20 cellular contexts compared by ENCODE assay signal in genomic region chr9:105219291-105219805, GRCh38. TPM values are rescaled to one million over a fixed set of nuclear protein-coding genes. Genes with fewer than 3 reads are reported as not detected.
A peak's percentile ranks its signal among the peaks of the same experiment; 100 is the strongest.
DNase-seq lines count a peak whose midpoint lies in the region; ATAC-seq and TF ChIP-seq lines count a peak whose summit lies in the region.
"Had no signal": no experiment of that assay in that cellular context is flagged by ENCODE, and none has a peak within 500 bp of the region (broad histone marks: within the 10 kb centered on the region; RNA-seq: fewer than 3 reads in every experiment).

No MANE protein-coding gene starts in this region.

- no peak overlapping the region for H3K4me3 ChIP-seq in breast epithelium
- no peak overlapping the region for H3K4me3 ChIP-seq in upper lobe of right lung
- H3K4me3 ChIP-seq: A549, BLaER1, GM12878, K562 had no signal

- TF ChIP-seq POLR2A in breast epithelium (IDR thresholded peaks at IDR 0.05), result no peak

- no peak overlapping the region for H3K27ac Mint-ChIP-seq in MCF 10A (ENCODE audit: low read depth, unreplicated experiment)
- H3K27ac Mint-ChIP-seq: CD4-positive, alpha-beta T cell had no signal

- H3K36me3 ChIP-seq in breast epithelium (no peaks in the 10 kb centered on the region), upper lobe of right lung (no peaks in the 10 kb centered on the region)
- H3K36me3 ChIP-seq: BLaER1 had no signal

- BruUV-seq in MCF 10A (replicated peaks; lab: Mats Ljungman, UMichigan), result no TSS peak

- POLR2A ChIA-PET in MCF 10A (lab: Yijun Ruan, JAX), result interaction anchor here (0.6 to 1.4 kb wide), 4 partner anchors 9 to 125 kb away, joined by 3 to 4 read pairs (median 4); partner anchors contain the start of gene SLC44A1

- no peak overlapping the region for H3K27ac ChIP-seq in breast epithelium
- H3K27ac ChIP-seq in upper lobe of right lung, result no peak overlapping the region
- H3K27ac ChIP-seq: A549, BLaER1 had no signal

- peaks cover 15% of the 10 kb centered on the region for H3K4me1 Mint-ChIP-seq in MCF 10A (ENCODE audit: insufficient read depth, unreplicated experiment)

- no peak for ATAC-seq in GM21447 (IDR thresholded peaks at IDR 0.05; ENCODE audit: unreplicated experiment)
- ATAC-seq in upper lobe of right lung, result no peak
- ATAC-seq in GM21825 (IDR thresholded peaks at IDR 0.05; ENCODE audit: unreplicated experiment), result no peak
- ATAC-seq: A549, GM12878, K562, PC-3 had no signal

- H3K9me3 Mint-ChIP-seq in MCF 10A (ENCODE audit: unreplicated experiment), result peaks cover 22% of the 10 kb centered on the region

- DNase-seq in MCF 10A (ENCODE audit: unreplicated experiment) (peak; percentile 26), breast epithelium (ENCODE audit: low spot score in 2 of 2) (no peak), LHCN-M2 (ENCODE audit: low read depth) (peak; percentile 77), hepatic stellate cell (ENCODE audit: low spot score) (peak; percentile 45), upper lobe of right lung (no peak)
- DNase-seq: CD4-positive, alpha-beta T cell; NCI-H1092; NCI-H2029; NCI-H2171; NCI-H446; NCI-H526; PC-3; SHP77; T-helper 2 cell had no signal

- no peaks in the 10 kb centered on the region for H3K36me3 Mint-ChIP-seq in MCF 10A (ENCODE audit: insufficient read depth, unreplicated experiment)

- intact Hi-C loops in MCF 10A (cut with micrococcal nuclease), result no loop called here
- intact Hi-C loops in breast epithelium (cut with DNase I; ENCODE audit: low total_unique reads), result no loop called here
- intact Hi-C loops in upper lobe of right lung (cut with DNase I), result no loop called here

- TF ChIP-seq CTCF in MCF 10A (IDR thresholded peaks at IDR 0.05; ENCODE audit: unreplicated experiment) (no peak), breast epithelium (IDR thresholded peaks at IDR 0.05) (no peak), upper lobe of right lung (IDR thresholded peaks at IDR 0.05) (no peak)

- H3K4me1 ChIP-seq in breast epithelium (no peaks in the 10 kb centered on the region), upper lobe of right lung (no peaks in the 10 kb centered on the region)
- H3K4me1 ChIP-seq: BLaER1 had no signal

- CTCF ChIA-PET in MCF 10A (lab: Yijun Ruan, JAX), result interaction anchor here (0.6 to 1.0 kb wide), 4 partner anchors 19 to 209 kb away, joined by 3 to 4 read pairs (median 3); no protein-coding TSS in a partner anchor

- H3K9me3 ChIP-seq in breast epithelium (peaks cover 7 to 13% of the 10 kb centered on the region in 2 donors), upper lobe of right lung (peaks cover 3% of the 10 kb centered on the region)

- H3K27me3 Mint-ChIP-seq in MCF 10A (ENCODE audit: insufficient read depth, unreplicated experiment), result no peaks in the 10 kb centered on the region

- H3K27me3 ChIP-seq in breast epithelium (no peaks in the 10 kb centered on the region), upper lobe of right lung (no peaks in the 10 kb centered on the region)
- H3K27me3 ChIP-seq: BLaER1 had no signal

- H3K4me3 Mint-ChIP-seq in MCF 10A (ENCODE audit: unreplicated experiment), result no peak overlapping the region
- H3K4me3 Mint-ChIP-seq: CD4-positive, alpha-beta T cell had no signal

RNA-seq across cellular contexts. Expression of gene SLC44A1, which starts 25.1 kb away (rescaled TPM):
- total RNA-seq in MCF 10A (2022) (15.2 and 15.9 TPM in 2 replicates), breast epithelium (10 to 100 TPM; 53.7 to 62.6 (median 61.1) TPM), LHCN-M2 (2014; rRNA removed) (30.5 and 32.0 TPM in 2 replicates), upper lobe of right lung (66.1 TPM)
- 5.6 TPM for polyA plus RNA-seq in LHCN-M2 (2012)

Comparison
In these comparisons a context has a peak if more than half of its experiments do, and no peak if none do; other contexts are left out.
1. DNase-seq: peak in MCF 10A (single experiment), LHCN-M2 (single experiment) and hepatic stellate cell (single experiment); none in breast epithelium (0 of 2) and upper lobe of right lung (single experiment).